ENCODE assay signal across 22 cellular contexts in genomic region chr19:43628646-43629326, GRCh38.
"Had no signal": no experiment of that assay in that cellular context is flagged by ENCODE, and none has a peak within 500 bp of the region (broad histone marks: within the 10 kb centered on the region; RNA-seq: fewer than 3 reads in every experiment).

No MANE protein-coding gene starts in this region.

- H3K4me3 Mint-ChIP-seq: activated CD4-positive, alpha-beta memory T cell treated with anti-CD3 and anti-CD28 coated beads for 36 hours; activated CD4-positive, alpha-beta T cell treated with anti-CD3 and anti-CD28 coated beads for 36 hours; activated naive CD8-positive, alpha-beta T cell; central memory CD8-positive, alpha-beta T cell; naive thymus-derived CD4-positive, alpha-beta T cell; stimulated activated effector memory CD8-positive, alpha-beta T cell treated with anti-CD3 and anti-CD28 coated beads, Interleukin-12 subunit alpha, Interleukin-12 subunit beta, amount 100 ng/mL, for 72 hours; T-helper 17 cell had no signal

- H3K27ac ChIP-seq: body of pancreas, esophagus squamous epithelium, left lung, neutrophil, tibial artery, uterus, WERI-Rb-1 had no signal

- H3K4me1 ChIP-seq: body of pancreas, left lung, tibial artery, uterus had no signal

- DNase-seq: activated CD4-positive, alpha-beta memory T cell treated with anti-CD3 and anti-CD28 coated beads for 36 hours; activated CD4-positive, alpha-beta T cell treated with anti-CD3 and anti-CD28 coated beads for 36 hours; activated gamma-delta T cell treated with Interleukin-2 at 50 U/mL for 16 hours; activated T-cell treated with anti-CD3 and anti-CD28 coated beads, Interleukin-2, amount 50 U/mL, for 48 hours; amniotic stem cell; body of pancreas; cortex of kidney; effector CD8-positive, alpha-beta T cell; esophagus squamous epithelium; glutamatergic neuron; kidney; left lung; mammary epithelial cell; T-helper 17 cell; tibial artery; uterus; WERI-Rb-1 had no signal

- H3K36me3 Mint-ChIP-seq: activated CD4-positive, alpha-beta memory T cell treated with anti-CD3 and anti-CD28 coated beads for 36 hours; activated naive CD8-positive, alpha-beta T cell; stimulated activated effector memory CD8-positive, alpha-beta T cell treated with anti-CD3 and anti-CD28 coated beads, Interleukin-12 subunit alpha, Interleukin-12 subunit beta, amount 100 ng/mL, for 72 hours had no signal

- H3K9me3 ChIP-seq: body of pancreas, esophagus squamous epithelium, left lung, neutrophil, tibial artery, uterus had no signal

- H3K27me3 ChIP-seq: body of pancreas, esophagus squamous epithelium, uterus had no signal

- H3K4me3 ChIP-seq: body of pancreas, esophagus squamous epithelium, left lung, tibial artery, uterus had no signal

- H3K36me3 ChIP-seq: esophagus squamous epithelium, left lung, neutrophil, tibial artery, uterus had no signal

- H3K9me3 Mint-ChIP-seq: activated CD4-positive, alpha-beta memory T cell treated with anti-CD3 and anti-CD28 coated beads for 36 hours; central memory CD8-positive, alpha-beta T cell; naive thymus-derived CD4-positive, alpha-beta T cell; stimulated activated effector memory CD8-positive, alpha-beta T cell treated with anti-CD3 and anti-CD28 coated beads, Interleukin-12 subunit alpha, Interleukin-12 subunit beta, amount 100 ng/mL, for 72 hours had no signal

- ATAC-seq: activated CD4-positive, alpha-beta T cell treated with anti-CD3 and anti-CD28 coated beads for 36 hours; body of pancreas; left lung; naive thymus-derived CD4-positive, alpha-beta T cell; stimulated activated effector memory CD8-positive, alpha-beta T cell treated with anti-CD3 and anti-CD28 coated beads, Interleukin-12 subunit alpha, Interleukin-12 subunit beta, amount 100 ng/mL, for 72 hours; T-helper 17 cell had no signal

- H3K27ac Mint-ChIP-seq: activated CD4-positive, alpha-beta memory T cell treated with anti-CD3 and anti-CD28 coated beads for 36 hours; activated CD4-positive, alpha-beta T cell treated with anti-CD3 and anti-CD28 coated beads for 36 hours; activated naive CD8-positive, alpha-beta T cell; naive thymus-derived CD4-positive, alpha-beta T cell; stimulated activated effector memory CD8-positive, alpha-beta T cell treated with anti-CD3 and anti-CD28 coated beads, Interleukin-12 subunit alpha, Interleukin-12 subunit beta, amount 100 ng/mL, for 72 hours; T-helper 17 cell had no signal
